In genomic region chr1:51283977-51284376, GRCh38 we compare ENCODE assay signal across 16 cellular contexts. TPM values are rescaled to one million over a fixed set of nuclear protein-coding genes. Genes with fewer than 3 reads are reported as not detected.
"Had no signal": no experiment of that assay in that cellular context is flagged by ENCODE, and none has a peak within 500 bp of the region (broad histone marks: within the 10 kb centered on the region; RNA-seq: fewer than 3 reads in every experiment).

No MANE protein-coding gene starts in this region.

- H3K4me3 Mint-ChIP-seq: activated CD8-positive, alpha-beta memory T cell treated with anti-CD3 and anti-CD28 coated beads, Interleukin-2, amount 10 ng/mL, durations not matched to agents 7 days and 5 days; activated T-cell treated with anti-CD3 and anti-CD28 coated beads, Interleukin-2, amount 50 U/mL, for 4 hours; naive thymus-derived CD8-positive, alpha-beta T cell; T-helper 17 cell had no signal

- H3K4me1 ChIP-seq: psoas muscle, sigmoid colon, vagina had no signal

- H3K9me3 ChIP-seq: ascending aorta, esophagus muscularis mucosa, psoas muscle, sigmoid colon, thyroid gland, vagina had no signal

- DNase-seq: activated CD4-positive, alpha-beta T cell treated with anti-CD3 and anti-CD28 coated beads, Interleukin-2, amount 50 U/mL, for 48 hours; activated CD8-positive, alpha-beta memory T cell treated with anti-CD3 and anti-CD28 coated beads, Interleukin-2, amount 10 ng/mL, durations not matched to agents 7 days and 5 days; activated naive CD4-positive, alpha-beta T cell; activated T-cell treated with anti-CD3 and anti-CD28 coated beads, Interleukin-2, amount 50 U/mL, for 4 hours; mammary epithelial cell; naive thymus-derived CD8-positive, alpha-beta T cell; nucleus accumbens; psoas muscle; sigmoid colon; stimulated activated CD4-positive, alpha-beta T cell treated with anti-CD3 and anti-CD28 coated beads, Interleukin-2, amount 100 ng/mL, for 48 hours; T-helper 17 cell had no signal

- H3K27ac Mint-ChIP-seq: activated CD8-positive, alpha-beta memory T cell treated with anti-CD3 and anti-CD28 coated beads, Interleukin-2, amount 10 ng/mL, durations not matched to agents 7 days and 5 days; T-helper 17 cell had no signal

- H3K27ac ChIP-seq: esophagus muscularis mucosa, psoas muscle, sigmoid colon, vagina had no signal

- H3K4me1 Mint-ChIP-seq: naive thymus-derived CD8-positive, alpha-beta T cell had no signal

- ATAC-seq: activated CD4-positive, CD25-positive, alpha-beta regulatory T cell treated with anti-CD3 and anti-CD28 coated beads, Interleukin-2, amount 50 U/mL, for 24 hours; activated T-cell treated with anti-CD3 and anti-CD28 coated beads, Interleukin-2, amount 50 U/mL, for 4 hours; naive thymus-derived CD8-positive, alpha-beta T cell had no signal

- H3K27me3 ChIP-seq: ascending aorta, esophagus muscularis mucosa, sigmoid colon, thyroid gland, vagina had no signal

- H3K36me3 ChIP-seq: ascending aorta, sigmoid colon, thyroid gland had no signal

- H3K4me3 ChIP-seq: ascending aorta, esophagus muscularis mucosa, psoas muscle, sigmoid colon, thyroid gland, vagina had no signal

- H3K9me3 Mint-ChIP-seq: activated T-cell treated with anti-CD3 and anti-CD28 coated beads, Interleukin-2, amount 50 U/mL, for 4 hours; naive thymus-derived CD8-positive, alpha-beta T cell had no signal

RNA-seq across cellular contexts. Expression of gene TTC39A, which starts 46.4 kb away (rescaled TPM):
- total RNA-seq: ascending aorta; naive thymus-derived CD8-positive, alpha-beta T cell; T-helper 17 cell had no signal
